ENCODE assay signal across 11 cellular contexts in the genomic region with DNA sequence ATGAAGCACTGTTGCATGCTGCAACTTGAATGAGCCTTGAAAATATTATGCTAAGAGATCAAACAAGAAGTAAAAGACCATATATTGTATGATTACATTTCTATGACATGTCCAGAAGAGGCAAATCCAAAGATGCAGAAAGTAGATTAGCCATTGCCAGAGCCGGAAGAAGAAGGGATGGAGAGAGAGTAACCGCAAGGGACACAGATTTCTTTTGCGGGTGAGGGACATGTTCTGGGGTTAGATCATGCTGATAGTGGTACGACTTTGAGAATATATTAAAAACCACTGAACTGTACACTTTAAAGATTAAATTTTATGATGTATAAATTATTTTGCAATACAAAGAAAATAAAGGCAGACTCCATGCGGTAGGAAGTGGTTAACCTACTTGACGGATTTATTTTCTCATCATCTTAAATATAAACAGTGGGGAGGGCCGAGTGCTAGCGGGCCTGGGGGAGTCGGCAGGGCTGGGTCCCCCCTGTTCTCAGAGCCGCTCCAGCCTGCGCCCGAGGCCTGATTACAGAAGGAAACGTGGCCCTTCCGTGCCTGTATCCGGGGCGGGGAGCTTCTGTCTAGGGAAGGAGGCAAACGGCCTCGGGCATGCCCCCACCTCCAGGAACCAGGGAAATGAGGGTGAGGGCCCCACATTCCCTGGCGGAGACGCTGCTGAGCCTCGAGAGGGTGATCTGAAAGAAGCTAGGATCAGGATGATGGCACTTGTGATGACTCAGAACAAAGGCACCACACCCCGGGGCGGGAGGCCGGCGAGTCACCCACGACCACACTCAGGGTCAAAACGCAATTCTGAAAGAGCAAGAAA. TPM values are rescaled to one million over a fixed set of nuclear protein-coding genes. Genes with fewer than 3 reads are reported as not detected.
DNase-seq lines count a peak whose midpoint lies in the region; ATAC-seq and TF ChIP-seq lines count a peak whose summit lies in the region.
"Had no signal": no experiment of that assay in that cellular context is flagged by ENCODE, and none has a peak within 500 bp of the region (broad histone marks: within the 10 kb centered on the region; RNA-seq: fewer than 3 reads in every experiment).

No MANE protein-coding gene starts in this region.

- DNase-seq in AG04450 (ENCODE audit: low read depth, low spot score) (no peak), HCT116 (ENCODE audit: low read depth, low spot score) (no peak), T-helper 17 cell (no peak), foreskin melanocyte (peak; percentile 24), coronary artery (ENCODE audit: low spot score) (no peak)
- DNase-seq in NK-92 treated with Interleukin-12 subunit alpha and Interleukin-12 subunit beta, amount 100 ng/mL, for 24 hours (lab: John Stamatoyannopoulos, UW), result no peak
- DNase-seq: Calu3, NCI-H1417 treated with DMSO at 0.1 percent for 48 hours had no signal

- TF ChIP-seq CTCF in AG04450 (IDR thresholded peaks at IDR 0.05; ENCODE audit: low read depth, low read length), result no peak
- TF ChIP-seq CTCF in HCT116 (IDR thresholded peaks at IDR 0.05 in 2 of 3, conservative IDR thresholded peaks at IDR 0.05 in 1 of 3; ENCODE audit: borderline replicate concordance in 1 of 3, insufficient read depth in 1 of 3, low read depth in 2 of 3, low read length in 2 of 3), result no peak
- no peak for TF ChIP-seq CTCF in coronary artery (IDR thresholded peaks at IDR 0.05)

- RAD21 ChIA-PET in HCT116 (lab: Charles Lee; ENCODE audit: low non-redundant PET in 1 of 2, low total read pairs in 2 of 2, uncharacterized antibody in 2 of 2, unreplicated experiment in 2 of 2), result no interaction called here

- no peak for TF ChIP-seq RAD21 in HCT116 (IDR thresholded peaks at IDR 0.05; ENCODE audit: low read depth)

- H3K36me3 Mint-ChIP-seq in T-helper 17 cell (ENCODE audit: low read depth), result no peaks in the 10 kb centered on the region

- no peak overlapping the region for H3K9ac ChIP-seq in HCT116 (ENCODE audit: low read length)

- CTCF ChIA-PET in AG04450 (lab: Charles Lee) (interaction anchor here (1.2 to 3.3 kb wide), 3 partner anchors 19 to 36 kb away, joined by 3 to 13 read pairs (median 5); no protein-coding TSS in a partner anchor), HCT116 (lab: Charles Lee) (no interaction called here)

- H3K4me1 Mint-ChIP-seq in T-helper 17 cell, result peaks cover 3% of the 10 kb centered on the region

- peak overlapping the region; percentile 39 for H3K27ac ChIP-seq in AG04450 (ENCODE audit: low read depth, low read length)
- H3K27ac ChIP-seq in HCT116 (ENCODE audit: low read depth, low read length), result no peak overlapping the region
- H3K27ac ChIP-seq in coronary artery, result no peak overlapping the region

- POLR2A ChIA-PET in AG04450 (lab: Yijun Ruan, JAX) (no interaction called here), HCT116 (lab: Charles Lee) (no interaction called here)

- no peak overlapping the region for H3K4me3 ChIP-seq in AG04450 (ENCODE audit: low read depth, low read length)
- H3K4me3 ChIP-seq in HCT116 (replicated peaks in 1 of 2; ENCODE audit: low read depth in 1 of 2, low read length in 2 of 2), result peak overlapping the region in 1 of 2 experiments; percentile 11; a peak in 1 of 4 replicates
- no peak overlapping the region for H3K4me3 ChIP-seq in coronary artery

- no TSS peak for BruUV-seq in HCT116 (replicated peaks; lab: Mats Ljungman, UMichigan)

- H2AFZ ChIP-seq in HCT116 (ENCODE audit: low read depth, low read length, poor library complexity, severe bottlenecking), result no peak overlapping the region

- H3K4me3 Mint-ChIP-seq in T-helper 17 cell, result peak overlapping the region; percentile 33
- H3K4me3 Mint-ChIP-seq: activated T-helper 1 cell treated with anti-CD3 and anti-CD28 coated beads, Interleukin-12 subunit alpha, Interleukin-12 subunit beta, Interleukin-2, Interleukin-4 antibody, amounts not matched to agents 30 ng/mL and 10 ng/mL and 1 ng/mL, durations not matched to agents 14 hours and 24 hours and 36 hours had no signal

- H3K27me3 Mint-ChIP-seq in T-helper 17 cell, result peaks cover 15% of the 10 kb centered on the region

- H3K79me2 ChIP-seq in HCT116 (ENCODE audit: insufficient read depth, low read length), result no peaks in the 10 kb centered on the region

- peaks cover 3 to 9% of the 10 kb centered on the region in 2 experiments; a peak in 3 of 4 replicates for H3K4me1 ChIP-seq in HCT116 (ENCODE audit: control insufficient read depth in 1 of 2, insufficient read depth in 2 of 2, low read length in 2 of 2)

- H3K27me3 ChIP-seq in AG04450 (ENCODE audit: control insufficient read depth, insufficient read depth, low read length) (no peaks in the 10 kb centered on the region), HCT116 (ENCODE audit: insufficient read depth, low read length) (no peaks in the 10 kb centered on the region)

- ATAC-seq in HCT116, result peak; percentile 77
- ATAC-seq in T-helper 17 cell, result no peak
- no peak for ATAC-seq in GM19324 (IDR thresholded peaks at IDR 0.05; ENCODE audit: low FRiP score, unreplicated experiment)
- ATAC-seq in HG03175 (IDR thresholded peaks at IDR 0.05; ENCODE audit: unreplicated experiment), result no peak

- no peaks in the 10 kb centered on the region for H4K20me1 ChIP-seq in HCT116 (ENCODE audit: insufficient read depth)

- peaks cover 19% of the 10 kb centered on the region; the same call in 1 of the 2 replicates for H3K9me3 ChIP-seq in AG04450 (ENCODE audit: control insufficient read depth, insufficient read depth, low read length)
- H3K9me3 ChIP-seq in HCT116 (ENCODE audit: control insufficient read depth in 1 of 2, insufficient read depth in 1 of 2, low read depth in 1 of 2, low read length in 2 of 2), result no peaks in the 10 kb centered on the region
- no peaks in the 10 kb centered on the region for H3K9me3 ChIP-seq in T-helper 17 cell (ENCODE audit: control insufficient read depth, low read length, poor library complexity, severe bottlenecking)

- no peak for TF ChIP-seq POLR2A in HCT116 (IDR thresholded peaks at IDR 0.05; ENCODE audit: borderline replicate concordance, extremely low read depth, insufficient read depth, insufficient read length)

- intact Hi-C loops in HCT116 (cut with micrococcal nuclease), result no loop called here

- peak overlapping the region; percentile 62 for H3K27ac Mint-ChIP-seq in T-helper 17 cell
- H3K27ac Mint-ChIP-seq: activated T-helper 1 cell treated with anti-CD3 and anti-CD28 coated beads, Interleukin-12 subunit alpha, Interleukin-12 subunit beta, Interleukin-2, Interleukin-4 antibody, amounts not matched to agents 30 ng/mL and 10 ng/mL and 1 ng/mL, durations not matched to agents 14 hours and 24 hours and 36 hours had no signal

- H3K36me3 ChIP-seq in HCT116 (ENCODE audit: control insufficient read depth in 1 of 2, insufficient read depth in 2 of 2, low read length in 2 of 2), result no peaks in the 10 kb centered on the region

- peak overlapping the region; percentile 68 for H3K4me2 ChIP-seq in HCT116 (ENCODE audit: low read length)

- H3K9me2 ChIP-seq in HCT116 (ENCODE audit: insufficient read depth), result no peaks in the 10 kb centered on the region

TF ChIP-seq in HCT116, 20 proteins besides CTCF, POLR2A, EP300 and RAD21:
- peak; percentile 31; the same call in 1 of the 2 replicates for TF ChIP-seq FOSL1 (IDR thresholded peaks at IDR 0.05; ENCODE audit: low read depth)
- peak; percentile 27; the same call in 1 of the 2 replicates for TF ChIP-seq JUND (IDR thresholded peaks at IDR 0.05)
- TF ChIP-seq, protein P1, sequence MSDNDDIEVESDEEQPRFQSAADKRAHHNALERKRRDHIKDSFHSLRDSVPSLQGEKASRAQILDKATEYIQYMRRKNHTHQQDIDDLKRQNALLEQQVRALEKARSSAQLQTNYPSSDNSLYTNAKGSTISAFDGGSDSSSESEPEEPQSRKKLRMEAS (IDR thresholded peaks at IDR 0.05), result no peak

RNA-seq across cellular contexts. Expression of gene SHCBP1, which starts 48.0 kb away (rescaled TPM):
- polyA plus RNA-seq in AG04450 (2011; rRNA removed), result 7.4 and 12.3 TPM in 2 replicates
- polyA minus RNA-seq in AG04450 (2011; rRNA and poly(A)+ RNA removed), result 6.5 and 7.1 TPM in 2 replicates
- total RNA-seq in HCT116 (2021; ENCODE audit: unreplicated experiment) (33.3 TPM), T-helper 17 cell (1 to 10 TPM; 1.6 to 4.0 TPM)
- polyA plus RNA-seq in HCT116 (2012), result 16.3 and 20.8 TPM in 2 replicates
